11 cellular contexts compared by ENCODE assay signal in the genomic region with DNA sequence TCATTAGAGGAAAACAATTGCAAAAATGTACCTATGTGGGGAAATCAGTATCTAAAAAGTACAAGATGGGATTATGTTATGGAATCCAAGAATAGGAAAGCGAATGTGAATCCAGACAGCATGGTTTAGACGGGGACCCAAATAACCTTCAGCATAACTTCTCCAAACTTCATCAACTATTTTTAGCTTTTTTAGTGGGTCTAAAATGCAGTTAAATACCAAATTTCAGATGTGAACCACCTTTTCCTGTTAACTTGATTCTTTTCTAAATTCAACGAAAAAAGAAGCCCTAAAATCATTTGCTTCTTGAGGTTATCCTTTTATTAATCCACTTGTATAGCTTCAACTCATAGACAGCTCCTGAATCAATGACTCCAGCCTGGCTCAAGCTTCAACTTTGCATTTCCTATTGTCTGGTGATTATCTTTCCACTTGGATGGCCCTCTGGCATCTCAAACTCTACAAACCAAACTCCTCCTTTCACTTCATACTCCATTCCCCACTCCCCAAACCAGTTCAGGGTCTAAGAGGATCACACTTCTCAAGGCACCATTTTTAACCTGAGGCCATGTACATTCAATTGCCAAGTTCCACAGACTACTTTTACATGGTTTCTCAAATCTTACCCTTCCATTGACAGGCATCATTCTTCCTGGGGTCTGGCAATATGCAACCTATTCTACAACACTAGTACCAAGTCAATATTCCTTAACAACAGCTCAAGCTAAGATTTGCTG. TPM values are rescaled to one million over a fixed set of nuclear protein-coding genes. Genes with fewer than 3 reads are reported as not detected.
DNase-seq lines count a peak whose midpoint lies in the region; ATAC-seq and TF ChIP-seq lines count a peak whose summit lies in the region.
"Had no signal": no experiment of that assay in that cellular context is flagged by ENCODE, and none has a peak within 500 bp of the region (broad histone marks: within the 10 kb centered on the region; RNA-seq: fewer than 3 reads in every experiment).

No MANE protein-coding gene starts in this region.

- WGBS in heart right ventricle, 2 donors = 85 to 86% methylated on average over 3 of the region's 3 CpGs

- TF ChIP-seq POLR2A in GM18505 (IDR thresholded peaks at IDR 0.05; ENCODE audit: borderline replicate concordance, extremely low read depth, insufficient read depth, insufficient read length) = no peak

- no peaks in the 10 kb centered on the region for H3K27me3 ChIP-seq in rectal smooth muscle tissue (ENCODE audit: control insufficient read depth, insufficient read depth, low read length)
- peaks cover 0 to 12% (median 0%) of the 10 kb centered on the region in 7 donors for H3K27me3 ChIP-seq in heart right ventricle

- no peak overlapping the region for H3K9ac ChIP-seq in rectal smooth muscle tissue (ENCODE audit: low read length)
- H3K9ac ChIP-seq: BLaER1 had no signal

- no peak for TF ChIP-seq CTCF in heart right ventricle (IDR thresholded peaks at IDR 0.05)

- H3K4me1 ChIP-seq in rectal smooth muscle tissue (ENCODE audit: control insufficient read depth, insufficient read depth, low read length) (peaks cover 30% of the 10 kb centered on the region), heart right ventricle (peaks cover 8 to 67% (median 37%) of the 10 kb centered on the region in 9 donors)
- H3K4me1 ChIP-seq: BLaER1 had no signal

- no peaks in the 10 kb centered on the region for H3K9me3 ChIP-seq in heart right ventricle
- H3K9me3 ChIP-seq: BLaER1 had no signal

- peak overlapping the region; percentile 17 for H3K27ac ChIP-seq in rectal smooth muscle tissue (ENCODE audit: low read depth, low read length)
- H3K27ac ChIP-seq in heart right ventricle = no peak overlapping the region
- H3K27ac ChIP-seq: BLaER1 had no signal

- H3K36me3 ChIP-seq in rectal smooth muscle tissue (ENCODE audit: control insufficient read depth, insufficient read depth, low read length) (peaks cover 3% of the 10 kb centered on the region), heart right ventricle (peaks cover 0 to 12% (median 0%) of the 10 kb centered on the region in 9 donors)
- H3K36me3 ChIP-seq: BLaER1 had no signal

- no peak overlapping the region for H3K4me3 ChIP-seq in rectal smooth muscle tissue (ENCODE audit: low read length)
- no peak overlapping the region for H3K4me3 ChIP-seq in heart right ventricle
- H3K4me3 ChIP-seq: BLaER1 had no signal

- intact Hi-C loops in heart right ventricle (cut with DNase I) = loop anchor here in 5 of 10 donors (5.0 to 10.0 kb wide), 3 partner anchors 36 to 326 kb away; no protein-coding TSS in a partner anchor

- no peak for ATAC-seq in GM18505 (IDR thresholded peaks at IDR 0.05; ENCODE audit: unreplicated experiment)
- ATAC-seq in HG02884 (IDR thresholded peaks at IDR 0.05; ENCODE audit: unreplicated experiment) = no peak
- no peak for ATAC-seq in heart right ventricle

- DNase-seq in ELF-1 (ENCODE audit: low read depth, low spot score) (peak; percentile 56), astrocyte of the hippocampus (ENCODE audit: low read depth, low spot score) (peak; percentile 73), inferior parietal cortex (ENCODE audit: extremely low spot score) (peak; percentile 7), NOMO-1 (lab: John Stamatoyannopoulos, UW; ENCODE audit: unreplicated experiment in 2 of 2) (no peak), heart right ventricle (no peak)
- DNase-seq: MM.1S, small intestine had no signal

RNA-seq across cellular contexts. Expression of gene ERRFI1, which starts 7.4 kb away (rescaled TPM):
- 10 to 100 TPM in 5 of 10 donors, 1 to 10 TPM in 5; 5.8 to 15.9 (median 10.0) TPM for total RNA-seq in heart right ventricle
- polyA plus RNA-seq in heart right ventricle = 10 to 100 TPM in 1 of 2 donors, 1 to 10 TPM in 1; 6.5 to 17.5 TPM

RNA-seq across cellular contexts. Expression of gene PARK7, which starts 57.1 kb away (rescaled TPM):
- total RNA-seq in heart right ventricle = 100 to 1,000 TPM; 329 to 411 (median 353) TPM
- 100 to 1,000 TPM; 322 to 462 TPM for polyA plus RNA-seq in heart right ventricle

Comparison
In these comparisons a context has a peak if more than half of its experiments do, and no peak if none do; other contexts are left out.
1. DNase-seq: peak in ELF-1 (single experiment), astrocyte of the hippocampus (single experiment) and inferior parietal cortex (single experiment); none in NOMO-1 (0 of 2) and heart right ventricle (0 of 2).